13 cellular contexts compared by ENCODE assay signal in genomic region chr9:97487107-97487506, GRCh38.
A peak's percentile ranks its signal among the peaks of the same experiment; 100 is the strongest.
DNase-seq lines count a peak whose midpoint lies in the region; ATAC-seq, FAIRE-seq and TF ChIP-seq lines count a peak whose summit lies in the region.
"Had no signal": no experiment of that assay in that cellular context is flagged by ENCODE, and none has a peak within 500 bp of the region (broad histone marks: within the 10 kb centered on the region; RNA-seq: fewer than 3 reads in every experiment).

No MANE protein-coding gene starts in this region.

- no peak for DNase-seq in AG09309 (ENCODE audit: low read depth)
- DNase-seq in H54 (ENCODE audit: insufficient read length, low spot score), result no peak
- peak; percentile 33 to 35 for DNase-seq in SW 1271 (lab: John Stamatoyannopoulos, UW)
- peak; percentile 34 for DNase-seq in iris pigment epithelial cell (ENCODE audit: low read depth)
- DNase-seq in stimulated activated naive CD4-positive, alpha-beta T cell (lab: John Stamatoyannopoulos, UW), result no peak
- DNase-seq in NCI-H1417 treated with DMSO at 0.1 percent for 48 hours (lab: John Stamatoyannopoulos, UW), result no peak
- DNase-seq: activated CD4-positive, alpha-beta T cell treated with anti-CD3 and anti-CD28 coated beads for 48 hours; KG1 had no signal

- no peak for TF ChIP-seq POLR2A in H54 (IDR thresholded peaks at IDR 0.05; ENCODE audit: low read depth, low read length)

- FAIRE-seq in H54 (lab: Jason Lieb, UNC), result peak; percentile 97
- FAIRE-seq: endometrium, GM19239 had no signal

- ATAC-seq in HG03159 (IDR thresholded peaks at IDR 0.05; ENCODE audit: unreplicated experiment), result no peak
- no peak for ATAC-seq in GM21515 (IDR thresholded peaks at IDR 0.05; ENCODE audit: unreplicated experiment)

- H3K4me3 ChIP-seq in AG09309 (ENCODE audit: control insufficient read depth, low read depth, low read length), result no peak overlapping the region
- H3K4me3 ChIP-seq: right atrium auricular region had no signal

- peak; percentile 43 for TF ChIP-seq CTCF in AG09309 (IDR thresholded peaks at IDR 0.05; ENCODE audit: control insufficient read depth, insufficient read depth, low read depth, low read length, missing control alignments)

Comparison
In these comparisons a context has a peak if more than half of its experiments do, and no peak if none do; other contexts are left out.
1. DNase-seq: peak in SW 1271 (2 of 2) and iris pigment epithelial cell (single experiment); none in AG09309 (single experiment), H54 (single experiment), stimulated activated naive CD4-positive, alpha-beta T cell (0 of 6) and NCI-H1417 treated with DMSO at 0.1 percent for 48 hours (single experiment).